In genomic region chr21:34930971-34931370, GRCh38 we compare ENCODE assay signal across 19 cellular contexts.
DNase-seq lines count a peak whose midpoint lies in the region; ATAC-seq and TF ChIP-seq lines count a peak whose summit lies in the region.
"Had no signal": no experiment of that assay in that cellular context is flagged by ENCODE, and none has a peak within 500 bp of the region (broad histone marks: within the 10 kb centered on the region; RNA-seq: fewer than 3 reads in every experiment).

No MANE protein-coding gene starts in this region.

- H3K4me2 ChIP-seq in OCI-LY7 (ENCODE audit: low read length) (no peak overlapping the region), neural progenitor cell (no peak overlapping the region)

- CTCF ChIA-PET in activated CD8-positive, alpha-beta T cell treated with anti-CD3 and anti-CD28 coated beads for 36 hours (lab: Charles Lee), result interaction anchor here (1.5 to 2.0 kb wide), 2 partner anchors 11 to 41 kb away, joined by 5 read pairs; no protein-coding TSS in a partner anchor
- CTCF ChIA-PET in activated CD8-positive, alpha-beta T cell treated with anti-CD3 and anti-CD28 coated beads, Interleukin-2, amount 10 ng/mL, durations not matched to agents 7 days and 5 days (lab: Charles Lee), result no interaction called here
- CTCF ChIA-PET in OCI-LY7 (lab: Charles Lee; ENCODE audit: unreplicated experiment), result no interaction called here

- H3K9me3 Mint-ChIP-seq in activated CD8-positive, alpha-beta T cell treated with anti-CD3 and anti-CD28 coated beads for 36 hours, result no peaks in the 10 kb centered on the region
- no peaks in the 10 kb centered on the region for H3K9me3 Mint-ChIP-seq in activated CD8-positive, alpha-beta T cell treated with anti-CD3 and anti-CD28 coated beads, Interleukin-2, amount 10 ng/mL, durations not matched to agents 7 days and 5 days (ENCODE audit: insufficient read depth)
- H3K9me3 Mint-ChIP-seq in effector memory CD8-positive, alpha-beta T cell, result no peaks in the 10 kb centered on the region
- no peaks in the 10 kb centered on the region for H3K9me3 Mint-ChIP-seq in neural progenitor cell
- H3K9me3 Mint-ChIP-seq: natural killer cell treated with Interleukin-12 subunit alpha and Interleukin-12 subunit beta and Interleukin-15 and Interleukin-18, amount 100 ng/mL, for 72 hours had no signal

- H4K20me1 ChIP-seq in OCI-LY7 (ENCODE audit: insufficient read depth, low read length) (no peaks in the 10 kb centered on the region; the same call in 1 of the 2 replicates), neural progenitor cell (ENCODE audit: low read depth) (no peaks in the 10 kb centered on the region)

- no peaks in the 10 kb centered on the region for H3F3A ChIP-seq in neural progenitor cell (ENCODE audit: low read depth)

- no peaks in the 10 kb centered on the region for H3K27me3 ChIP-seq in neural progenitor cell
- H3K27me3 ChIP-seq: tibial nerve had no signal

- intact Hi-C loops in activated CD8-positive, alpha-beta T cell treated with anti-CD3 and anti-CD28 coated beads for 36 hours (cut with micrococcal nuclease), result no loop called here
- intact Hi-C loops in OCI-LY7 (cut with micrococcal nuclease; ENCODE audit: unreplicated experiment), result no loop called here

- H3K4me3 Mint-ChIP-seq in activated CD8-positive, alpha-beta T cell treated with anti-CD3 and anti-CD28 coated beads for 36 hours, result no peak overlapping the region
- H3K4me3 Mint-ChIP-seq in activated CD8-positive, alpha-beta T cell treated with anti-CD3 and anti-CD28 coated beads, Interleukin-2, amount 10 ng/mL, durations not matched to agents 7 days and 5 days, result no peak overlapping the region
- H3K4me3 Mint-ChIP-seq in effector memory CD8-positive, alpha-beta T cell, result no peak overlapping the region
- no peak overlapping the region for H3K4me3 Mint-ChIP-seq in neural progenitor cell

- H3K27ac Mint-ChIP-seq in activated CD8-positive, alpha-beta T cell treated with anti-CD3 and anti-CD28 coated beads for 36 hours, result peak overlapping the region; percentile 22
- no peak overlapping the region for H3K27ac Mint-ChIP-seq in activated CD8-positive, alpha-beta T cell treated with anti-CD3 and anti-CD28 coated beads, Interleukin-2, amount 10 ng/mL, durations not matched to agents 7 days and 5 days
- peak overlapping the region; percentile 6 to 44 for H3K27ac Mint-ChIP-seq in effector memory CD8-positive, alpha-beta T cell
- no peak overlapping the region for H3K27ac Mint-ChIP-seq in neural progenitor cell

- H3K4me1 ChIP-seq in OCI-LY7 (ENCODE audit: insufficient read depth, low read length, poor library complexity, severe bottlenecking) (no peaks in the 10 kb centered on the region), neural progenitor cell (no peaks in the 10 kb centered on the region)

- peaks cover 7% of the 10 kb centered on the region for H3K36me3 Mint-ChIP-seq in activated CD8-positive, alpha-beta T cell treated with anti-CD3 and anti-CD28 coated beads for 36 hours (ENCODE audit: low read depth)
- H3K36me3 Mint-ChIP-seq in activated CD8-positive, alpha-beta T cell treated with anti-CD3 and anti-CD28 coated beads, Interleukin-2, amount 10 ng/mL, durations not matched to agents 7 days and 5 days (ENCODE audit: low read depth), result peaks cover 6% of the 10 kb centered on the region
- H3K36me3 Mint-ChIP-seq in effector memory CD8-positive, alpha-beta T cell (ENCODE audit: insufficient read depth), result peaks cover 4% of the 10 kb centered on the region
- no peaks in the 10 kb centered on the region for H3K36me3 Mint-ChIP-seq in neural progenitor cell
- H3K36me3 Mint-ChIP-seq: natural killer cell treated with Interleukin-12 subunit alpha and Interleukin-12 subunit beta and Interleukin-15 and Interleukin-18, amount 100 ng/mL, for 72 hours had no signal

- no peak overlapping the region for H2AFZ ChIP-seq in OCI-LY7 (ENCODE audit: low read length)
- H2AFZ ChIP-seq in neural progenitor cell (replicated peaks), result no peak overlapping the region

- H3K4me3 ChIP-seq in retinal pigment epithelial cell (ENCODE audit: low read length), result no peak overlapping the region
- no peak overlapping the region for H3K4me3 ChIP-seq in OCI-LY7 (ENCODE audit: low read depth, low read length, poor library complexity, severe bottlenecking)
- H3K4me3 ChIP-seq in neural progenitor cell, result no peak overlapping the region
- H3K4me3 ChIP-seq: heart right ventricle, tibial nerve had no signal

- H3K9me3 ChIP-seq in OCI-LY7 (ENCODE audit: low read length), result no peaks in the 10 kb centered on the region
- no peaks in the 10 kb centered on the region for H3K9me3 ChIP-seq in neural progenitor cell (ENCODE audit: low read depth)
- H3K9me3 ChIP-seq: heart right ventricle, tibial nerve had no signal

- no peaks in the 10 kb centered on the region for H3K9me2 ChIP-seq in OCI-LY7 (ENCODE audit: insufficient read depth, low read length)

- H3K4me1 Mint-ChIP-seq in activated CD8-positive, alpha-beta T cell treated with anti-CD3 and anti-CD28 coated beads for 36 hours (ENCODE audit: low read depth), result peaks cover 81% of the 10 kb centered on the region
- peaks cover 53% of the 10 kb centered on the region for H3K4me1 Mint-ChIP-seq in activated CD8-positive, alpha-beta T cell treated with anti-CD3 and anti-CD28 coated beads, Interleukin-2, amount 10 ng/mL, durations not matched to agents 7 days and 5 days (ENCODE audit: low read depth)
- H3K4me1 Mint-ChIP-seq in effector memory CD8-positive, alpha-beta T cell (ENCODE audit: low read depth in 2 of 2), result peaks cover 48 to 61% of the 10 kb centered on the region in 2 donors
- no peaks in the 10 kb centered on the region for H3K4me1 Mint-ChIP-seq in neural progenitor cell

- no peak for ATAC-seq in activated CD8-positive, alpha-beta T cell treated with anti-CD3 and anti-CD28 coated beads for 36 hours
- no peak for ATAC-seq in activated CD8-positive, alpha-beta T cell treated with anti-CD3 and anti-CD28 coated beads, Interleukin-2, amount 10 ng/mL, durations not matched to agents 7 days and 5 days
- no peak for ATAC-seq in effector memory CD8-positive, alpha-beta T cell (replicated peaks)
- ATAC-seq in HG02981 (IDR thresholded peaks at IDR 0.05; ENCODE audit: unreplicated experiment), result no peak
- ATAC-seq: heart right ventricle; natural killer cell treated with Interleukin-12 subunit alpha and Interleukin-12 subunit beta and Interleukin-15 and Interleukin-18, amount 100 ng/mL, for 72 hours; Panc1 had no signal

- BruUV-seq in OCI-LY7 (replicated peaks; lab: Mats Ljungman, UMichigan), result no TSS peak

- no peaks in the 10 kb centered on the region for H3K36me3 ChIP-seq in OCI-LY7 (ENCODE audit: insufficient read depth, low read length)
- no peaks in the 10 kb centered on the region for H3K36me3 ChIP-seq in neural progenitor cell
- H3K36me3 ChIP-seq: heart right ventricle, tibial nerve had no signal

- POLR2A ChIA-PET in activated CD8-positive, alpha-beta T cell treated with anti-CD3 and anti-CD28 coated beads for 36 hours (lab: Charles Lee), result interaction anchor here (6.6 kb wide), 1 partner anchor 43 kb away, joined by 53 read pairs; no protein-coding TSS in a partner anchor
- POLR2A ChIA-PET in activated CD8-positive, alpha-beta T cell treated with anti-CD3 and anti-CD28 coated beads, Interleukin-2, amount 10 ng/mL, durations not matched to agents 7 days and 5 days (lab: Charles Lee), result no interaction called here
- POLR2A ChIA-PET in OCI-LY7 (lab: Charles Lee), result no interaction called here

- TF ChIP-seq CTCF in activated CD8-positive, alpha-beta T cell treated with anti-CD3 and anti-CD28 coated beads for 36 hours (IDR thresholded peaks at IDR 0.05), result no peak
- TF ChIP-seq CTCF in retinal pigment epithelial cell (conservative IDR thresholded peaks at IDR 0.05; ENCODE audit: low read depth, low read length), result no peak
- TF ChIP-seq CTCF in OCI-LY7 (conservative IDR thresholded peaks at IDR 0.05; ENCODE audit: low read length), result no peak
- TF ChIP-seq CTCF in neural progenitor cell (IDR thresholded peaks at IDR 0.05), result no peak

- DNase-seq in activated CD8-positive, alpha-beta T cell treated with anti-CD3 and anti-CD28 coated beads for 36 hours, result no peak
- no peak for DNase-seq in activated CD8-positive, alpha-beta T cell treated with anti-CD3 and anti-CD28 coated beads, Interleukin-2, amount 10 ng/mL, durations not matched to agents 7 days and 5 days
- DNase-seq in M059J (ENCODE audit: low read depth) (peak; percentile 54), retinal pigment epithelial cell (ENCODE audit: low read depth) (peak; percentile 50), OCI-LY7 (ENCODE audit: low spot score) (no peak), neural progenitor cell (ENCODE audit: low spot score) (no peak)
- no peak for DNase-seq in effector memory CD8-positive, alpha-beta T cell
- DNase-seq: 8988T; activated CD8-positive, alpha-beta memory T cell treated with anti-CD3 and anti-CD28 coated beads, Interleukin-2, amount 50 U/mL, for 48 hours; activated naive CD4-positive, alpha-beta T cell; C1 segment of cervical spinal cord; heart right ventricle; NCI-H1436 treated with DMSO at 0.1 percent for 48 hours; stimulated activated naive CD4-positive, alpha-beta T cell; T1000 had no signal

- H3K9ac ChIP-seq in neural progenitor cell, result no peak overlapping the region

- H3K27ac ChIP-seq in OCI-LY7 (ENCODE audit: low read depth, low read length, poor library complexity, severe bottlenecking) (no peak overlapping the region), neural progenitor cell (no peak overlapping the region)
- H3K27ac ChIP-seq: heart right ventricle, tibial nerve had no signal

- no peaks in the 10 kb centered on the region for H3K27me3 Mint-ChIP-seq in activated CD8-positive, alpha-beta T cell treated with anti-CD3 and anti-CD28 coated beads for 36 hours
- H3K27me3 Mint-ChIP-seq in activated CD8-positive, alpha-beta T cell treated with anti-CD3 and anti-CD28 coated beads, Interleukin-2, amount 10 ng/mL, durations not matched to agents 7 days and 5 days (ENCODE audit: low read depth), result no peaks in the 10 kb centered on the region
- no peaks in the 10 kb centered on the region for H3K27me3 Mint-ChIP-seq in effector memory CD8-positive, alpha-beta T cell
- H3K27me3 Mint-ChIP-seq in neural progenitor cell (ENCODE audit: insufficient read depth, low read depth), result no peaks in the 10 kb centered on the region
- H3K27me3 Mint-ChIP-seq: natural killer cell treated with Interleukin-12 subunit alpha and Interleukin-12 subunit beta and Interleukin-15 and Interleukin-18, amount 100 ng/mL, for 72 hours had no signal

- H3K79me2 ChIP-seq in OCI-LY7 (ENCODE audit: insufficient read depth, low read depth, low read length) (0 out of 2 replicates have a peak, but pooled peaks cover 5% of the 10 kb centered on the region), neural progenitor cell (ENCODE audit: low read depth) (no peaks in the 10 kb centered on the region)

Comparison
In these comparisons a context has a peak if more than half of its experiments do, and no peak if none do; other contexts are left out.
1. H3K27ac Mint-ChIP-seq: peak in activated CD8-positive, alpha-beta T cell treated with anti-CD3 and anti-CD28 coated beads for 36 hours (single experiment) and effector memory CD8-positive, alpha-beta T cell (2 of 2); none in activated CD8-positive, alpha-beta T cell treated with anti-CD3 and anti-CD28 coated beads, Interleukin-2, amount 10 ng/mL, durations not matched to agents 7 days and 5 days (single experiment) and neural progenitor cell (single experiment).
2. DNase-seq: peak in M059J (single experiment) and retinal pigment epithelial cell (single experiment); none in activated CD8-positive, alpha-beta T cell treated with anti-CD3 and anti-CD28 coated beads for 36 hours (single experiment), activated CD8-positive, alpha-beta T cell treated with anti-CD3 and anti-CD28 coated beads, Interleukin-2, amount 10 ng/mL, durations not matched to agents 7 days and 5 days (single experiment), effector memory CD8-positive, alpha-beta T cell (0 of 3), OCI-LY7 (single experiment) and neural progenitor cell (single experiment).